ENCODE assay signal across 8 cellular contexts in genomic region chr12:106919910-106920544, GRCh38. TPM values are rescaled to one million over a fixed set of nuclear protein-coding genes. Genes with fewer than 3 reads are reported as not detected.
DNase-seq lines count a peak whose midpoint lies in the region; ATAC-seq and TF ChIP-seq lines count a peak whose summit lies in the region.

No MANE protein-coding gene starts in this region.

- H3K4me3 ChIP-seq in DOHH2 (ENCODE audit: low read length), result no peak overlapping the region
- no peak overlapping the region for H3K4me3 ChIP-seq in KMS-11 (IDR thresholded peaks at IDR 0.05; ENCODE audit: insufficient read depth, low read depth, low read length)
- no peak overlapping the region for H3K4me3 ChIP-seq in esophagus squamous epithelium
- no peak overlapping the region for H3K4me3 ChIP-seq in neuron (ENCODE audit: low read length)

- H3K36me3 ChIP-seq in DOHH2 (ENCODE audit: control insufficient read depth, low read length) (no peaks in the 10 kb centered on the region), KMS-11 (ENCODE audit: insufficient read depth) (no peaks in the 10 kb centered on the region), esophagus squamous epithelium (no peaks in the 10 kb centered on the region), neuron (ENCODE audit: insufficient read depth, low read length) (no peaks in the 10 kb centered on the region)

- H2AFZ ChIP-seq in KMS-11 (ENCODE audit: low read depth) (no peak overlapping the region), neuron (ENCODE audit: low read depth, low read length) (peak overlapping the region; percentile 6)

- no peaks in the 10 kb centered on the region for H3K9me2 ChIP-seq in DOHH2 (replicated peaks; ENCODE audit: control insufficient read depth, low read length)

- DNase-seq in SK-N-DZ (ENCODE audit: low spot score) (peak; percentile 55), esophagus squamous epithelium (lab: John Stamatoyannopoulos, UW) (no peak)
- no peak for DNase-seq in activated T-cell treated with anti-CD3 and anti-CD28 coated beads, Interleukin-2, amount 50 U/mL, for 48 hours

- peaks cover 5% of the 10 kb centered on the region for H3K4me1 ChIP-seq in DOHH2 (ENCODE audit: control insufficient read depth, low read length)
- H3K4me1 ChIP-seq in KMS-11 (ENCODE audit: low read depth, poor library complexity, severe bottlenecking), result peaks cover 3% of the 10 kb centered on the region
- no peaks in the 10 kb centered on the region for H3K4me1 ChIP-seq in esophagus squamous epithelium
- H3K4me1 ChIP-seq in neuron (ENCODE audit: insufficient read depth, low read length), result peaks cover 30% of the 10 kb centered on the region

- no peaks in the 10 kb centered on the region for H3K9me3 ChIP-seq in DOHH2 (ENCODE audit: control insufficient read depth, insufficient read depth, low read length)
- H3K9me3 ChIP-seq in esophagus squamous epithelium, result no peaks in the 10 kb centered on the region
- no peaks in the 10 kb centered on the region for H3K9me3 ChIP-seq in neuron (ENCODE audit: low read length)

- H4K20me1 ChIP-seq in DOHH2 (ENCODE audit: control insufficient read depth, insufficient read depth, low read depth, low read length) (0 out of 2 replicates have a peak, but pooled peaks cover 6% of the 10 kb centered on the region), KMS-11 (ENCODE audit: insufficient read depth) (no peaks in the 10 kb centered on the region)

- no peaks in the 10 kb centered on the region for H3K79me2 ChIP-seq in DOHH2 (ENCODE audit: control insufficient read depth, low read length)
- no peaks in the 10 kb centered on the region for H3K79me2 ChIP-seq in KMS-11 (ENCODE audit: insufficient read depth, low read depth)

- no peak overlapping the region for H3K9ac ChIP-seq in KMS-11

- WGBS in esophagus squamous epithelium, 2 donors, result 39 to 44% methylated on average over 4 of the region's 4 CpGs

- H3K27ac ChIP-seq in DOHH2 (ENCODE audit: low read depth, low read length) (no peak overlapping the region), KMS-11 (no peak overlapping the region), esophagus squamous epithelium (no peak overlapping the region)

- ATAC-seq in GM21619 (IDR thresholded peaks at IDR 0.05; ENCODE audit: unreplicated experiment) (no peak), HG02981 (IDR thresholded peaks at IDR 0.05; ENCODE audit: unreplicated experiment) (no peak)

- H3F3A ChIP-seq in DOHH2 (ENCODE audit: control insufficient read depth, insufficient read depth), result no peaks in the 10 kb centered on the region

- H3K27me3 ChIP-seq in DOHH2 (ENCODE audit: control insufficient read depth, low read length) (peaks cover 38% of the 10 kb centered on the region), KMS-11 (ENCODE audit: insufficient read depth, low read depth) (no peaks in the 10 kb centered on the region), esophagus squamous epithelium (peaks cover 0 to 6% (median 0%) of the 10 kb centered on the region in 4 donors), neuron (ENCODE audit: insufficient read depth, low read length) (no peaks in the 10 kb centered on the region)

- no peak for TF ChIP-seq POLR2A in esophagus squamous epithelium (IDR thresholded peaks at IDR 0.05)

- TF ChIP-seq CTCF in DOHH2 (IDR thresholded peaks at IDR 0.05; ENCODE audit: low read depth, low read length, poor library complexity, severe bottlenecking), result peak; percentile 77
- TF ChIP-seq CTCF in KMS-11 (conservative IDR thresholded peaks at IDR 0.05; ENCODE audit: low read depth, low read length), result peak; percentile 76
- TF ChIP-seq CTCF in esophagus squamous epithelium (IDR thresholded peaks at IDR 0.05), result peak; percentile 56 to 85 (median 77)

- no peak overlapping the region for H3K4me2 ChIP-seq in DOHH2 (ENCODE audit: low read length)
- H3K4me2 ChIP-seq in KMS-11, result no peak overlapping the region

- intact Hi-C loops in esophagus squamous epithelium (cut with DNase I), result loop anchor here (5.0 kb wide), 1 partner anchor 533 kb away; no protein-coding TSS in a partner anchor

RNA-seq across cellular contexts. Expression of gene TMEM263, which starts 35.7 kb away (rescaled TPM):
- 25.4 and 26.7 TPM in 2 replicates for polyA plus RNA-seq in SK-N-DZ (2014; cell fraction: cytosol; rRNA removed)
- polyA plus RNA-seq in SK-N-DZ (2014; cell fraction: nucleus; rRNA removed), result 12.8 and 13.8 TPM in 2 replicates
- 10 to 100 TPM in 2 of 4 donors, 1 to 10 TPM in 2; 5.1 to 12.0 (median 8.6) TPM for total RNA-seq in esophagus squamous epithelium
